Comparison of ENCODE assay signal across 1 cellular context in the genomic region with DNA sequence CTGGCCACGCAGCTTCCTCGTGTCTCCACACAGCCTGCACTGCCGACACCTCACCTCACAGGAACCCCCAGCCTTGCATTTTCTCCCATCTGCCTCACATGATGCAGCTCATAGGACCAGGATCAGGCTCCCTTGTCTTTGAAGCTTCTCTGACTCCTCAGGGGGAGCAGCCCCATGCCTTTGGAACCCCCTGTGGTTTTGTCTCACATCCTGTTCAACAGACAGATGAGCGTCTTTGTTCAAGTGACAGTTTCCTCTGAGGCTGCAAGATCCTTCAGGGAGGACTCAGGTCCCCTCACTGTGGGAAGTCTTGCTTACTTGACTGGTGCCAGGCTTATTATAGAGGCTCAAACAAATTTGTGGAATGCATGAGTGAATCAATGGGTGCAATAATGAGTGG.
TF ChIP-seq lines count a peak whose summit lies in the region.

No MANE protein-coding gene starts in this region.

TF ChIP-seq in GM23338, 12 proteins besides CTCF, POLR2A, EP300 and RAD21:
- TF ChIP-seq, protein P1, sequence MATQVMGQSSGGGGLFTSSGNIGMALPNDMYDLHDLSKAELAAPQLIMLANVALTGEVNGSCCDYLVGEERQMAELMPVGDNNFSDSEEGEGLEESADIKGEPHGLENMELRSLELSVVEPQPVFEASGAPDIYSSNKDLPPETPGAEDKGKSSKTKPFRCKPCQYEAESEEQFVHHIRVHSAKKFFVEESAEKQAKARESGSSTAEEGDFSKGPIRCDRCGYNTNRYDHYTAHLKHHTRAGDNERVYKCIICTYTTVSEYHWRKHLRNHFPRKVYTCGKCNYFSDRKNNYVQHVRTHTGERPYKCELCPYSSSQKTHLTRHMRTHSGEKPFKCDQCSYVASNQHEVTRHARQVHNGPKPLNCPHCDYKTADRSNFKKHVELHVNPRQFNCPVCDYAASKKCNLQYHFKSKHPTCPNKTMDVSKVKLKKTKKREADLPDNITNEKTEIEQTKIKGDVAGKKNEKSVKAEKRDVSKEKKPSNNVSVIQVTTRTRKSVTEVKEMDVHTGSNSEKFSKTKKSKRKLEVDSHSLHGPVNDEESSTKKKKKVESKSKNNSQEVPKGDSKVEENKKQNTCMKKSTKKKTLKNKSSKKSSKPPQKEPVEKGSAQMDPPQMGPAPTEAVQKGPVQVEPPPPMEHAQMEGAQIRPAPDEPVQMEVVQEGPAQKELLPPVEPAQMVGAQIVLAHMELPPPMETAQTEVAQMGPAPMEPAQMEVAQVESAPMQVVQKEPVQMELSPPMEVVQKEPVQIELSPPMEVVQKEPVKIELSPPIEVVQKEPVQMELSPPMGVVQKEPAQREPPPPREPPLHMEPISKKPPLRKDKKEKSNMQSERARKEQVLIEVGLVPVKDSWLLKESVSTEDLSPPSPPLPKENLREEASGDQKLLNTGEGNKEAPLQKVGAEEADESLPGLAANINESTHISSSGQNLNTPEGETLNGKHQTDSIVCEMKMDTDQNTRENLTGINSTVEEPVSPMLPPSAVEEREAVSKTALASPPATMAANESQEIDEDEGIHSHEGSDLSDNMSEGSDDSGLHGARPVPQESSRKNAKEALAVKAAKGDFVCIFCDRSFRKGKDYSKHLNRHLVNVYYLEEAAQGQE (IDR thresholded peaks at IDR 0.05; ENCODE audit: unreplicated experiment), result no peak
- no peak for TF ChIP-seq CREB1 (CRISPR knock-in tag; IDR thresholded peaks at IDR 0.05; ENCODE audit: low read depth)
- TF ChIP-seq POLR2AphosphoS5 (IDR thresholded peaks at IDR 0.05; ENCODE audit: low read depth), result no peak
- no peak for TF ChIP-seq NANOG (IDR thresholded peaks at IDR 0.05; ENCODE audit: borderline replicate concordance)
- TF ChIP-seq ZNF114 (CRISPR knock-in tag; IDR thresholded peaks at IDR 0.05), result no peak
- TF ChIP-seq JUNB (IDR thresholded peaks at IDR 0.05; ENCODE audit: unreplicated experiment), result no peak
- TF ChIP-seq STAT1 (IDR thresholded peaks at IDR 0.05; ENCODE audit: unreplicated experiment), result no peak
